ENCODE assay signal across 2 cellular contexts in genomic region chr3:151315846-151316245, GRCh38.
TF ChIP-seq lines count a peak whose summit lies in the region.

No MANE protein-coding gene starts in this region.

TF ChIP-seq in GM23338, 12 proteins besides CTCF, POLR2A, EP300 and RAD21:
- TF ChIP-seq POLR2AphosphoS5 (IDR thresholded peaks at IDR 0.05; ENCODE audit: low read depth) (no peak), EZH2phosphoT487 (IDR thresholded peaks at IDR 0.05; ENCODE audit: unreplicated experiment) (no peak), CREB1 (CRISPR knock-in tag; IDR thresholded peaks at IDR 0.05; ENCODE audit: low read depth) (no peak), ZNF462 (CRISPR knock-in tag; IDR thresholded peaks at IDR 0.05) (no peak), ZNF331 (CRISPR knock-in tag; IDR thresholded peaks at IDR 0.05; ENCODE audit: low read depth) (no peak), NANOG (IDR thresholded peaks at IDR 0.05; ENCODE audit: borderline replicate concordance) (no peak), STAT1 (IDR thresholded peaks at IDR 0.05; ENCODE audit: unreplicated experiment) (no peak), JUNB (IDR thresholded peaks at IDR 0.05; ENCODE audit: unreplicated experiment) (no peak), REST (IDR thresholded peaks at IDR 0.05; ENCODE audit: unreplicated experiment) (no peak)

TF ChIP-seq in WTC11, 78 proteins besides CTCF, POLR2A, EP300 and RAD21:
- TF ChIP-seq NR2C2 (CRISPR knock-in tag; IDR thresholded peaks at IDR 0.05), result no peak
- TF ChIP-seq SMAD3 (CRISPR knock-in tag; IDR thresholded peaks at IDR 0.05; ENCODE audit: borderline replicate concordance), result no peak
- no peak for TF ChIP-seq GABPB1 (CRISPR knock-in tag; IDR thresholded peaks at IDR 0.05)
- no peak for TF ChIP-seq OVOL2 (CRISPR knock-in tag; IDR thresholded peaks at IDR 0.05; ENCODE audit: borderline replicate concordance)
- TF ChIP-seq ZNF396 (CRISPR knock-in tag; IDR thresholded peaks at IDR 0.05; ENCODE audit: borderline replicate concordance), result no peak
- no peak for TF ChIP-seq ARID4B (CRISPR knock-in tag; IDR thresholded peaks at IDR 0.05; ENCODE audit: borderline replicate concordance)
TF ChIP-seq in WTC11: peak in this region for 0.
